In genomic region chr22:20881231-20881630, GRCh38 we compare ENCODE assay signal across 20 cellular contexts.
"Had no signal": no experiment of that assay in that cellular context is flagged by ENCODE, and none has a peak within 500 bp of the region (broad histone marks: within the 10 kb centered on the region; RNA-seq: fewer than 3 reads in every experiment).

No MANE protein-coding gene starts in this region.

- H3K27ac Mint-ChIP-seq: activated naive CD4-positive, alpha-beta T cell treated with anti-CD3 and anti-CD28 coated beads, Interleukin-2, amount 50 U/mL, for 24 hours; activated T-helper 2 cell treated with anti-CD3 and anti-CD28 coated beads, Interferon-gamma antibody, Interleukin-2, Interleukin-4, amounts not matched to agents 10 μg/mL and 5 μg/mL and 100 μg/mL, durations not matched to agents 14 hours and 24 hours and 36 hours; nephron had no signal

- DNase-seq: activated CD4-positive, alpha-beta T cell treated with anti-CD3 and anti-CD28 coated beads for 4 hours; amniotic stem cell; brain microvascular endothelial cell; dermis blood vessel endothelial cell; esophagus squamous epithelium; head of caudate nucleus; left ventricle myocardium superior; mesendoderm; sigmoid colon; stimulated activated CD4-positive, alpha-beta T cell treated with anti-CD3 and anti-CD28 coated beads, Interleukin-12 subunit alpha, Interleukin-12 subunit beta, amount 100 ng/mL, for 4 hours; stimulated activated CD4-positive, alpha-beta T cell treated with anti-CD3 and anti-CD28 coated beads, Interleukin-2, amount 100 ng/mL, for 48 hours; stimulated activated naive CD8-positive, alpha-beta T cell treated with anti-CD3 and anti-CD28 coated beads, Interleukin-15, Interleukin-2, amounts not matched to agents 100 U/mL and 50 U/mL, for 24 hours; T-helper 9 cell; testis had no signal

- H3K4me3 Mint-ChIP-seq: activated naive CD4-positive, alpha-beta T cell treated with anti-CD3 and anti-CD28 coated beads, Interleukin-2, amount 50 U/mL, for 24 hours; nephron had no signal

- FAIRE-seq: kidney had no signal

- H3K9me3 ChIP-seq: esophagus squamous epithelium, sigmoid colon, testis had no signal

- H3K27me3 ChIP-seq: brain microvascular endothelial cell, esophagus squamous epithelium, foreskin keratinocyte, sigmoid colon, testis had no signal

- H3K4me3 ChIP-seq: esophagus squamous epithelium, sigmoid colon, testis had no signal

- H3K27ac ChIP-seq: brain microvascular endothelial cell, esophagus squamous epithelium, foreskin keratinocyte, sigmoid colon, testis, VCaP had no signal

- H3K9me3 Mint-ChIP-seq: activated naive CD4-positive, alpha-beta T cell treated with anti-CD3 and anti-CD28 coated beads, Interleukin-2, amount 50 U/mL, for 24 hours; activated T-helper 2 cell treated with anti-CD3 and anti-CD28 coated beads, Interferon-gamma antibody, Interleukin-2, Interleukin-4, amounts not matched to agents 10 μg/mL and 5 μg/mL and 100 μg/mL, durations not matched to agents 14 hours and 24 hours and 36 hours; nephron had no signal

- H3K27me3 Mint-ChIP-seq: activated naive CD4-positive, alpha-beta T cell treated with anti-CD3 and anti-CD28 coated beads, Interleukin-2, amount 50 U/mL, for 24 hours had no signal

- H3K4me1 ChIP-seq: foreskin keratinocyte had no signal

- ATAC-seq: foreskin keratinocyte; left ventricle myocardium superior; stimulated activated naive CD8-positive, alpha-beta T cell treated with anti-CD3 and anti-CD28 coated beads, Interleukin-15, Interleukin-2, amounts not matched to agents 100 U/mL and 50 U/mL, for 24 hours had no signal

- H3K4me1 Mint-ChIP-seq: activated naive CD4-positive, alpha-beta T cell treated with anti-CD3 and anti-CD28 coated beads, Interleukin-2, amount 50 U/mL, for 24 hours; nephron had no signal
